30 cellular contexts compared by ENCODE assay signal in the genomic region with DNA sequence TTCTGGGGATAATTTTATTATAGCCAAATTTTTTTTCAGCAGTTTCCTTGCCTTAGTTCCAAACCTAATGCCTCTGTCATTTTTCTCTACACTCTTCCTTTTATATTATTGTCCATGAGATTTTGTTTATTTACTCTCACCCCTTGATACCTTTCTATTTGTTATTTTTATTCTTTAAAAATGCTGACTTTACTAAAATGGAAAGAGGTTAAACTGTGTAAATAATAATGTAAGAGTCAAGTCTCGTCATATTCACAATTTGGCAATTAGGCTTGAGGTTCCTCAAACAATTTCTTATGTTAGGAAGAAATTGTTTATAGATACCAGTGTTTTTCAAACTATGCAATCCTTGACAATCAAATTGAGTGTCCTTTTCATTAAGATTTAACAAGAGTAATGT.
"Had no signal": no experiment of that assay in that cellular context is flagged by ENCODE, and none has a peak within 500 bp of the region (broad histone marks: within the 10 kb centered on the region; RNA-seq: fewer than 3 reads in every experiment).

No MANE protein-coding gene starts in this region.

- H3K27me3 ChIP-seq: adrenal gland, body of pancreas, esophagus muscularis mucosa, foreskin keratinocyte, gastrocnemius medialis, heart left ventricle had no signal

- H3K4me3 ChIP-seq: adrenal gland, body of pancreas, esophagus muscularis mucosa, gastrocnemius medialis, heart left ventricle had no signal

- H3K27ac ChIP-seq: adrenal gland, body of pancreas, esophagus muscularis mucosa, foreskin keratinocyte, gastrocnemius medialis, heart left ventricle had no signal

- FAIRE-seq: colon had no signal

- H3K36me3 ChIP-seq: adrenal gland, esophagus muscularis mucosa, gastrocnemius medialis, heart left ventricle had no signal

- ATAC-seq: activated CD4-positive, alpha-beta T cell treated with anti-CD3 and anti-CD28 coated beads for 36 hours; activated CD8-positive, alpha-beta memory T cell treated with anti-CD3 and anti-CD28 coated beads, Interleukin-2, amount 10 ng/mL, durations not matched to agents 7 days and 5 days; activated CD8-positive, alpha-beta T cell treated with anti-CD3 and anti-CD28 coated beads, Interleukin-2, amount 10 ng/mL, durations not matched to agents 7 days and 5 days; activated naive CD8-positive, alpha-beta T cell treated with anti-CD3 and anti-CD28 coated beads, Interleukin-2, amount 50 U/mL, for 24 hours; body of pancreas; effector memory CD8-positive, alpha-beta T cell; foreskin keratinocyte; gastrocnemius medialis; heart left ventricle had no signal

- H3K4me1 ChIP-seq: adrenal gland, body of pancreas, esophagus muscularis mucosa, foreskin keratinocyte, gastrocnemius medialis, heart left ventricle had no signal

- H3K9me3 ChIP-seq: body of pancreas, esophagus muscularis mucosa, gastrocnemius medialis had no signal

- DNase-seq: activated CD4-positive, alpha-beta memory T cell treated with anti-CD3 and anti-CD28 coated beads for 36 hours; activated CD4-positive, alpha-beta T cell treated with anti-CD3 and anti-CD28 coated beads for 36 hours; activated CD4-positive, alpha-beta T cell treated with anti-CD3 and anti-CD28 coated beads, Interleukin-2, amount 10 ng/mL, durations not matched to agents 24 days and 14 days; activated CD4-positive, CD25-positive, alpha-beta regulatory T cell; activated CD4-positive, CD25-positive, alpha-beta regulatory T cell treated with anti-CD3 and anti-CD28 coated beads, Interleukin-2, amount 50 U/mL, for 72 hours; activated CD8-positive, alpha-beta memory T cell treated with anti-CD3 and anti-CD28 coated beads, Interleukin-2, amount 10 ng/mL, durations not matched to agents 7 days and 5 days; activated CD8-positive, alpha-beta memory T cell treated with anti-CD3 and anti-CD28 coated beads, Interleukin-2, amount 50 U/mL, for 4 hours; activated CD8-positive, alpha-beta T cell treated with anti-CD3 and anti-CD28 coated beads, Interleukin-2, amount 10 ng/mL, durations not matched to agents 7 days and 5 days; activated effector memory CD4-positive, alpha-beta T cell treated with anti-CD3 and anti-CD28 coated beads, Interleukin-2, amount 50 U/mL, for 16 hours; activated naive CD4-positive, alpha-beta T cell treated with anti-CD3 and anti-CD28 coated beads for 36 hours; activated naive CD8-positive, alpha-beta T cell treated with anti-CD3 and anti-CD28 coated beads for 36 hours; activated naive CD8-positive, alpha-beta T cell treated with anti-CD3 and anti-CD28 coated beads, Interleukin-2, amount 50 U/mL, for 24 hours; activated T-cell treated with anti-CD3 and anti-CD28 coated beads, Interleukin-2, amount 50 U/mL, for 1 hour; activated T-cell treated with anti-CD3 and anti-CD28 coated beads, Interleukin-2, amount 50 U/mL, for 48 hours; adrenal gland; amygdala; aorta; body of pancreas; caudate nucleus; cortex of kidney; dermis blood vessel endothelial cell; effector CD4-positive, alpha-beta T cell; effector memory CD8-positive, alpha-beta T cell; erythroblast; foreskin keratinocyte; gastrocnemius medialis; glutamatergic neuron; heart left ventricle had no signal
